In the genomic region with DNA sequence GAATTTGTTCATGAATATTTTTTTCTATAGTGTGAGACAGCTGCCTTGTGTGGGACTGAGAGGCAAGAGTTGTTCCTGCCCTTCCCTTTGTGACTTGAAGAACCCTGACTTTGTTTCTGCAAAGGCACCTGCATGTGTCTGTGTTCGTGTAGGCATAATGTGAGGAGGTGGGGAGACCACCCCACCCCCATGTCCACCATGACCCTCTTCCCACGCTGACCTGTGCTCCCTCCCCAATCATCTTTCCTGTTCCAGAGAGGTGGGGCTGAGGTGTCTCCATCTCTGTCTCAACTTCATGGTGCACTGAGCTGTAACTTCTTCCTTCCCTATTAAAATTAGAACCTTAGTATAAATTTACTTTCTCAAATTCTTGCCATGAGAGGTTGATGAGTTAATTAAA, we compare ENCODE assay signal across 14 cellular contexts. TPM values are rescaled to one million over a fixed set of nuclear protein-coding genes. Genes with fewer than 3 reads are reported as not detected.
DNase-seq lines count a peak whose midpoint lies in the region; ATAC-seq and TF ChIP-seq lines count a peak whose summit lies in the region.
"Had no signal": no experiment of that assay in that cellular context is flagged by ENCODE, and none has a peak within 500 bp of the region (broad histone marks: within the 10 kb centered on the region; RNA-seq: fewer than 3 reads in every experiment).

No MANE protein-coding gene starts in this region.

- H3K4me2 ChIP-seq in mammary epithelial cell (ENCODE audit: insufficient read depth, low read depth, low read length), result no peak overlapping the region

- H3K27ac ChIP-seq in mammary epithelial cell (ENCODE audit: insufficient read depth, low read depth, low read length), result no peak overlapping the region
- no peak overlapping the region for H3K27ac ChIP-seq in breast epithelium
- H3K27ac ChIP-seq in lower lobe of right lung, result no peak overlapping the region
- H3K27ac ChIP-seq: tibial artery, VCaP had no signal

- CTCF ChIA-PET in mammary epithelial cell (lab: Charles Lee; ENCODE audit: low non-redundant PET), result no interaction called here
- CTCF ChIA-PET in activated CD4-positive, alpha-beta memory T cell treated with anti-CD3 and anti-CD28 coated beads, Interleukin-2, amount 10 ng/mL, durations not matched to agents 7 days and 5 days (lab: Charles Lee), result no interaction called here
- CTCF ChIA-PET in Calu3 (lab: Charles Lee), result no interaction called here

- no peaks in the 10 kb centered on the region for H3K9me3 Mint-ChIP-seq in activated CD4-positive, alpha-beta memory T cell treated with anti-CD3 and anti-CD28 coated beads, Interleukin-2, amount 10 ng/mL, durations not matched to agents 7 days and 5 days
- no peaks in the 10 kb centered on the region for H3K9me3 Mint-ChIP-seq in Calu3 (ENCODE audit: low read depth, unreplicated experiment)

- H3K4me1 Mint-ChIP-seq in activated CD4-positive, alpha-beta memory T cell treated with anti-CD3 and anti-CD28 coated beads, Interleukin-2, amount 10 ng/mL, durations not matched to agents 7 days and 5 days, result peaks cover 57% of the 10 kb centered on the region
- peaks cover 26% of the 10 kb centered on the region for H3K4me1 Mint-ChIP-seq in Calu3 (ENCODE audit: low read depth, unreplicated experiment)

- no peak for TF ChIP-seq POLR2A in breast epithelium (IDR thresholded peaks at IDR 0.05)

- H3K9ac ChIP-seq in mammary epithelial cell (ENCODE audit: insufficient read depth, low read length), result no peak overlapping the region

- dilution Hi-C loops in mammary epithelial cell (cut with HindIII; ENCODE audit: low sequenced_read_pairs), result no loop called here

- peak overlapping the region; percentile 96 for H3K27ac Mint-ChIP-seq in activated CD4-positive, alpha-beta memory T cell treated with anti-CD3 and anti-CD28 coated beads, Interleukin-2, amount 10 ng/mL, durations not matched to agents 7 days and 5 days
- no peak overlapping the region for H3K27ac Mint-ChIP-seq in Calu3 (ENCODE audit: unreplicated experiment)

- peak overlapping the region; percentile 87 for H3K4me3 Mint-ChIP-seq in activated CD4-positive, alpha-beta memory T cell treated with anti-CD3 and anti-CD28 coated beads, Interleukin-2, amount 10 ng/mL, durations not matched to agents 7 days and 5 days
- no peak overlapping the region for H3K4me3 Mint-ChIP-seq in Calu3 (ENCODE audit: low read depth, unreplicated experiment)

- DNase-seq in mammary epithelial cell, result no peak
- DNase-seq in breast epithelium (ENCODE audit: low spot score in 2 of 2), result no peak
- DNase-seq in activated CD4-positive, alpha-beta memory T cell treated with anti-CD3 and anti-CD28 coated beads, Interleukin-2, amount 10 ng/mL, durations not matched to agents 7 days and 5 days, result no peak
- DNase-seq in lower lobe of right lung, result no peak
- DNase-seq in left cardiac atrium, result no peak
- no peak for DNase-seq in H7
- DNase-seq in Calu3, result no peak
- DNase-seq: DMS53, kidney glomerular epithelial cell, NCI-H2029, NCI-H526, tibial artery had no signal

- peaks cover 4% of the 10 kb centered on the region for H3K36me3 ChIP-seq in mammary epithelial cell (ENCODE audit: insufficient read depth, low read length)
- H3K36me3 ChIP-seq in breast epithelium, result no peaks in the 10 kb centered on the region
- peaks cover 9% of the 10 kb centered on the region for H3K36me3 ChIP-seq in lower lobe of right lung
- peaks cover 6% of the 10 kb centered on the region; the same call in 1 of the 2 replicates for H3K36me3 ChIP-seq in H7 (replicated peaks; ENCODE audit: control insufficient read depth, insufficient read depth, low read length)

- H3K27me3 Mint-ChIP-seq in activated CD4-positive, alpha-beta memory T cell treated with anti-CD3 and anti-CD28 coated beads, Interleukin-2, amount 10 ng/mL, durations not matched to agents 7 days and 5 days, result no peaks in the 10 kb centered on the region
- no peaks in the 10 kb centered on the region for H3K27me3 Mint-ChIP-seq in Calu3 (ENCODE audit: unreplicated experiment)

- BruUV-seq in mammary epithelial cell (replicated peaks; lab: Mats Ljungman, UMichigan) (TSS peak; percentile 6), Calu3 (replicated peaks; lab: Mats Ljungman, UMichigan) (no TSS peak)

- no peaks in the 10 kb centered on the region for H3K9me3 ChIP-seq in mammary epithelial cell (replicated peaks; ENCODE audit: insufficient read depth, low read length)
- H3K9me3 ChIP-seq in breast epithelium, result no peaks in the 10 kb centered on the region
- H3K9me3 ChIP-seq in lower lobe of right lung, result no peaks in the 10 kb centered on the region
- H3K9me3 ChIP-seq: tibial artery had no signal

- no peaks in the 10 kb centered on the region for H4K20me1 ChIP-seq in mammary epithelial cell (ENCODE audit: insufficient read depth, low read length)

- H3K79me2 ChIP-seq in mammary epithelial cell (ENCODE audit: insufficient read depth, low read length), result peaks cover 15% of the 10 kb centered on the region

- H3K4me3 ChIP-seq in mammary epithelial cell (replicated peaks in 1 of 3; ENCODE audit: insufficient read depth in 1 of 3, low read depth in 2 of 3, low read length in 3 of 3) (no peak overlapping the region), breast epithelium (no peak overlapping the region), lower lobe of right lung (peak overlapping the region; percentile 27), H7 (ENCODE audit: insufficient read depth, low read depth, low read length) (no peak overlapping the region)
- H3K4me3 ChIP-seq: tibial artery had no signal

- 71% methylated on average over 2 of the region's 2 CpGs for WGBS in mammary epithelial cell (ENCODE audit: low coverage, missing lambda C conversion rate)

- ATAC-seq in lower lobe of right lung (no peak), left cardiac atrium (no peak), GM19035 (IDR thresholded peaks at IDR 0.05; ENCODE audit: unreplicated experiment) (no peak)

- H3K27me3 ChIP-seq in mammary epithelial cell (ENCODE audit: insufficient read depth, low read length) (no peaks in the 10 kb centered on the region), breast epithelium (no peaks in the 10 kb centered on the region), lower lobe of right lung (ENCODE audit: low read depth) (no peaks in the 10 kb centered on the region), H7 (ENCODE audit: control insufficient read depth, insufficient read depth, low read length) (peaks cover 10% of the 10 kb centered on the region; the same call in 1 of the 2 replicates)
- H3K27me3 ChIP-seq: tibial artery had no signal

- POLR2A ChIA-PET in activated CD4-positive, alpha-beta memory T cell treated with anti-CD3 and anti-CD28 coated beads, Interleukin-2, amount 10 ng/mL, durations not matched to agents 7 days and 5 days (lab: Charles Lee), result interaction anchor here (0.7 to 5.6 kb wide), 5 partner anchors 20 to 219 kb away, joined by 3 to 49 read pairs (median 6); no protein-coding TSS in a partner anchor

- H2AFZ ChIP-seq in mammary epithelial cell (ENCODE audit: low read depth, low read length), result no peak overlapping the region

- in situ Hi-C loops in mammary epithelial cell (cut with MboI; ENCODE audit: low sequenced_read_pairs in 2 of 2), result no loop called here

- TF ChIP-seq CTCF in mammary epithelial cell (conservative IDR thresholded peaks at IDR 0.05 in 1 of 2, IDR thresholded peaks at IDR 0.05 in 1 of 2; ENCODE audit: extremely low read depth in 1 of 2, insufficient read depth in 1 of 2, low read depth in 1 of 2, low read length in 2 of 2) (no peak), breast epithelium (IDR thresholded peaks at IDR 0.05) (no peak), lower lobe of right lung (IDR thresholded peaks at IDR 0.05) (no peak), Calu3 (IDR thresholded peaks at IDR 0.05; ENCODE audit: unreplicated experiment) (no peak)

- H3K36me3 Mint-ChIP-seq in activated CD4-positive, alpha-beta memory T cell treated with anti-CD3 and anti-CD28 coated beads, Interleukin-2, amount 10 ng/mL, durations not matched to agents 7 days and 5 days (ENCODE audit: low read depth), result peaks cover 79% of the 10 kb centered on the region
- H3K36me3 Mint-ChIP-seq in Calu3 (ENCODE audit: insufficient read depth, unreplicated experiment), result peaks cover 31% of the 10 kb centered on the region

- H3K4me1 ChIP-seq in mammary epithelial cell (ENCODE audit: insufficient read depth, low read length) (peaks cover 8% of the 10 kb centered on the region), breast epithelium (no peaks in the 10 kb centered on the region), lower lobe of right lung (no peaks in the 10 kb centered on the region)

- intact Hi-C loops in mammary epithelial cell (cut with micrococcal nuclease), result no loop called here
- intact Hi-C loops in breast epithelium (cut with DNase I; ENCODE audit: low total_unique reads), result no loop called here
- intact Hi-C loops in lower lobe of right lung (cut with DNase I), result no loop called here
- intact Hi-C loops in left cardiac atrium (cut with DNase I), result no loop called here
- intact Hi-C loops in Calu3 (cut with micrococcal nuclease; ENCODE audit: unreplicated experiment), result no loop called here

RNA-seq across cellular contexts. Expression of a gene that starts 3.1 kb away (rescaled TPM):
- total RNA-seq in mammary epithelial cell, result 100 to 1,000 TPM; 217 to 345 TPM
- polyA plus RNA-seq in mammary epithelial cell, result 291 TPM
- polyA minus RNA-seq in mammary epithelial cell, result 188 TPM
- total RNA-seq in breast epithelium, result 100 to 1,000 TPM; 327 to 617 (median 473) TPM
- total RNA-seq in activated CD4-positive, alpha-beta memory T cell treated with anti-CD3 and anti-CD28 coated beads, Interleukin-2, amount 10 ng/mL, durations not matched to agents 7 days and 5 days, result 1,000 to 10,000 TPM; 2,531 to 2,553 TPM
- 1,064 TPM for total RNA-seq in lower lobe of right lung
- total RNA-seq in left cardiac atrium, result 100 to 1,000 TPM; 290 to 337 TPM
- total RNA-seq in H7 (2014; rRNA removed; shearing (Covaris generic)), result 55.5 and 73.8 TPM in 2 replicates
- total RNA-seq in Calu3 (2022), result 451 and 963 TPM in 2 replicates
